In the genomic region with DNA sequence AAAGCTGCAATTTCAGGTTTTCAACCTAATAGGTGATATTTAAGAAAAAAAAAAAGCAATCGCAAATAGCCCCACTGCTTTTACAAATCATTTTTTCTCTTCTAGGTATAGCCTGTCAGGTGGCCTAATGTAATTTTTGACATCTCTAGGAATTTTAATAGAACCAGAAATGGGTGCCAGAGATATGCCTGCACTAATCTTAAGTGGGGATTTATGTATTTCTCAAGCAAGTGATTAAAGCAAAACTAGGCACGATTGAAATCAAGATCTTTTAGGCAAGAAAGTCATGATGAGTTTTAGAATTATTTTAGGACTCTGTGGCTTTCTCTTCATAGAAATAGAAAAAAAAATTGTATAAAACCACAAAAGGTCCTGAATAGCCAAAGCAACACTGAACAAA, we compare ENCODE assay signal across 8 cellular contexts. TPM values are rescaled to one million over a fixed set of nuclear protein-coding genes. Genes with fewer than 3 reads are reported as not detected.
DNase-seq lines count a peak whose midpoint lies in the region; ATAC-seq and TF ChIP-seq lines count a peak whose summit lies in the region.

No MANE protein-coding gene starts in this region.

- no peaks in the 10 kb centered on the region for H3K27me3 ChIP-seq in A673 (replicated peaks; ENCODE audit: insufficient read depth, low read depth, low read length, poor library complexity)
- H3K27me3 ChIP-seq in adipocyte (replicated peaks; ENCODE audit: control insufficient read depth, insufficient read depth, low read length) = no peaks in the 10 kb centered on the region
- no peaks in the 10 kb centered on the region for H3K27me3 ChIP-seq in right lobe of liver
- H3K27me3 ChIP-seq in upper lobe of left lung = no peaks in the 10 kb centered on the region

- peak overlapping the region; percentile 77 for H3K4me3 ChIP-seq in A673 (ENCODE audit: low read depth, low read length, poor library complexity, severe bottlenecking)
- peak overlapping the region; percentile 88 for H3K4me3 ChIP-seq in adipocyte (ENCODE audit: low read length)
- H3K4me3 ChIP-seq in right lobe of liver = peak overlapping the region; percentile 64 to 82 (median 81)
- H3K4me3 ChIP-seq in upper lobe of left lung = peak overlapping the region in 3 of 4 donors; percentile 61 to 79 (median 69)

- H3K4me1 Mint-ChIP-seq in HFFc6 (ENCODE audit: low read depth) = peaks cover 74% of the 10 kb centered on the region

- ATAC-seq in right lobe of liver = no peak
- no peak for ATAC-seq in upper lobe of left lung (ENCODE audit: low FRiP score in 2 of 2)
- ATAC-seq in HG03139 (IDR thresholded peaks at IDR 0.05; ENCODE audit: unreplicated experiment) = no peak

- H3K4me3 Mint-ChIP-seq in HFFc6 = peak overlapping the region; percentile 97

- no peaks in the 10 kb centered on the region for H3K27me3 Mint-ChIP-seq in HFFc6 (ENCODE audit: insufficient read depth)

- H3K4me1 ChIP-seq in A673 (ENCODE audit: insufficient read depth, low read length, poor library complexity, severe bottlenecking) = peaks cover 13% of the 10 kb centered on the region
- peaks cover 46% of the 10 kb centered on the region for H3K4me1 ChIP-seq in adipocyte (ENCODE audit: control insufficient read depth, insufficient read depth, low read length)
- H3K4me1 ChIP-seq in right lobe of liver = peaks cover 0 to 63% (median 21%) of the 10 kb centered on the region in 4 donors
- H3K4me1 ChIP-seq in upper lobe of left lung = peaks cover 11 to 26% (median 13%) of the 10 kb centered on the region in 4 donors

- peaks cover 3% of the 10 kb centered on the region; the same call in 1 of the 2 replicates for H3K36me3 Mint-ChIP-seq in HFFc6 (ENCODE audit: low read depth)

- no TSS peak for BruUV-seq in A673 (replicated peaks; lab: Mats Ljungman, UMichigan)

- peak overlapping the region; percentile 93 for H3K9ac ChIP-seq in adipocyte (ENCODE audit: low read length)

- H3K9me3 Mint-ChIP-seq in HFFc6 = no peaks in the 10 kb centered on the region

- CTCF ChIA-PET in A673 (lab: Charles Lee) = no interaction called here

- 1% methylated on average over 2 of the region's 2 CpGs for WGBS in right lobe of liver (ENCODE audit: insufficient coverage, low coverage, low lambda C conversion rate, missing lambda C conversion rate)
- 7 to 14% methylated on average over 2 of the region's 2 CpGs for WGBS in upper lobe of left lung, 2 donors

- no peak for TF ChIP-seq EP300 in upper lobe of left lung (IDR thresholded peaks at IDR 0.05)

- intact Hi-C loops in A673 (cut with micrococcal nuclease; ENCODE audit: unreplicated experiment) = no loop called here
- intact Hi-C loops in right lobe of liver (cut with DNase I) = no loop called here

- peak overlapping the region; percentile 82 for H3K27ac ChIP-seq in A673 (ENCODE audit: low read depth, low read length, poor library complexity, severe bottlenecking)
- peak overlapping the region; percentile 82 to 98 (median 90) for H3K27ac ChIP-seq in right lobe of liver
- peak overlapping the region; percentile 81 to 96 (median 86) for H3K27ac ChIP-seq in upper lobe of left lung

- H3K9me3 ChIP-seq in A673 (ENCODE audit: low read depth, low read length, poor library complexity, severe bottlenecking) (no peaks in the 10 kb centered on the region), adipocyte (ENCODE audit: control insufficient read depth, low read length) (no peaks in the 10 kb centered on the region), right lobe of liver (no peaks in the 10 kb centered on the region), upper lobe of left lung (no peaks in the 10 kb centered on the region)

- TF ChIP-seq POLR2A in right lobe of liver (IDR thresholded peaks at IDR 0.05) (no peak), upper lobe of left lung (IDR thresholded peaks at IDR 0.05) (no peak)

- peak overlapping the region; percentile 83 for H3K27ac Mint-ChIP-seq in HFFc6

- DNase-seq in A673 (ENCODE audit: low spot score) (no peak), HFFc6 (no peak), adipocyte (ENCODE audit: low read depth) (peak; percentile 29), right lobe of liver (no peak), upper lobe of left lung (no peak), NK-92 (lab: John Stamatoyannopoulos, UW; ENCODE audit: unreplicated experiment) (no peak), kidney glomerular epithelial cell (lab: John Stamatoyannopoulos, UW) (no peak)

- TF ChIP-seq CTCF in A673 (conservative IDR thresholded peaks at IDR 0.05; ENCODE audit: low read depth, low read length) (no peak), HFFc6 (IDR thresholded peaks at IDR 0.05) (no peak), right lobe of liver (IDR thresholded peaks at IDR 0.05) (no peak), upper lobe of left lung (IDR thresholded peaks at IDR 0.05) (no peak)

- H3K36me3 ChIP-seq in A673 (ENCODE audit: insufficient read depth, low read length, poor library complexity, severe bottlenecking) (no peaks in the 10 kb centered on the region), adipocyte (ENCODE audit: control insufficient read depth, insufficient read depth, low read length, severe bottlenecking) (peaks cover 8% of the 10 kb centered on the region), right lobe of liver (peaks cover 0 to 10% (median 6%) of the 10 kb centered on the region in 4 donors), upper lobe of left lung (peaks cover 0 to 7% (median 4%) of the 10 kb centered on the region in 4 donors)

- POLR2A ChIA-PET in A673 (lab: Charles Lee; ENCODE audit: low non-redundant PET) = interaction anchor here (0.7 kb wide), 1 partner anchor 920 kb away, joined by 3 read pairs; no protein-coding TSS in a partner anchor

RNA-seq across cellular contexts. Expression of gene AMACR, which starts 0.9 kb away (rescaled TPM):
- total RNA-seq in A673 (2021) (11.8 and 13.9 TPM in 2 replicates), right lobe of liver (10 to 100 TPM; 28.7 to 62.4 (median 41.9) TPM), upper lobe of left lung (10 to 100 TPM in 4 of 6 donors, 1 to 10 TPM in 2; 7.3 to 18.7 (median 11.6) TPM)
- total RNA-seq in HFFc6 (2021; fragmentation: NEBNext Ultra II Directional; extraction: Animal tissue kit (Norgen Biotek cat#: 25700)) = 10 to 100 TPM in 1 of 6 experiments, 1 to 10 TPM in 5; 8.1 to 16.8 (median 8.9) TPM

RNA-seq across cellular contexts. Expression of gene SLC45A2, which starts 24.2 kb away (rescaled TPM):
- 0.28 and 0.31 TPM in 2 replicates for total RNA-seq in A673 (2021)
- not detected for total RNA-seq in HFFc6 (2021; fragmentation: NEBNext Ultra II Directional; extraction: Animal tissue kit (Norgen Biotek cat#: 25700))
- 1 to 10 TPM in 1 of 6 experiments, under 1 TPM in 5; 0.20 to 2.3 (median 0.37) TPM for total RNA-seq in right lobe of liver
- under 1 TPM in 1 of 6 donors, not detected in 5; 0.76 TPM for total RNA-seq in upper lobe of left lung

RNA-seq across cellular contexts. Expression of gene C1QTNF3, which starts 34.3 kb away (rescaled TPM):
- total RNA-seq in A673 (2021) (1.6 TPM in 2 replicates), right lobe of liver (1 to 10 TPM; 1.5 to 7.7 (median 3.1) TPM), upper lobe of left lung (10 to 100 TPM in 3 of 6 donors, 1 to 10 TPM in 3; 3.2 to 16.8 (median 9.3) TPM)
- total RNA-seq in HFFc6 (2021; fragmentation: NEBNext Ultra II Directional; extraction: Animal tissue kit (Norgen Biotek cat#: 25700)) = under 1 TPM; 0.40 to 0.62 (median 0.50) TPM
